ENCODE assay signal across 8 cellular contexts in the genomic region with DNA sequence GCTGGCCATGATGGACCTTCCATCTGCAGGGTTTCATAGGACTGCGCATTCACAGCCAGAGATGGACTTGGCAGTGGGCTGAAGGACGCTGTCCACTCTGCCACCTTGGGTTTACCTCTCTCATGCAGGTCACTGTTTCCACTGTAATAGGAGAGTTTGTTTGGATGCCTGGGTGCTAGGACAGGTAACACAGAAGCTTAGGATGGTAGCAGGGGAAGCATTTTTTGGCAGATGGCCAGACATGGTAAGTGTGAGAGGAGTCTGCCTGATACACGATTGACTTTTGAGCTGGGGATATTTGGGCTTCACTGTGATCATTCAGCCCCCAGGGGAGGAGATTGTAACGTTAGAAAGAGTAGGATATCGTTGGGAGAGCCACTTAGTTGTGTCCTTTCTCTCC. TPM values are rescaled to one million over a fixed set of nuclear protein-coding genes. Genes with fewer than 3 reads are reported as not detected.
DNase-seq lines count a peak whose midpoint lies in the region; ATAC-seq and TF ChIP-seq lines count a peak whose summit lies in the region.

No MANE protein-coding gene starts in this region.

- WGBS in adrenal gland, 4 donors = 38 to 46% (median 44%) methylated on average over 5 of the region's 5 CpGs

- TF ChIP-seq POLR2A in adrenal gland (IDR thresholded peaks at IDR 0.05) = no peak

- H3K9me3 Mint-ChIP-seq in neural progenitor cell = no peaks in the 10 kb centered on the region

- H3K9me3 ChIP-seq in adrenal gland (replicated peaks in 1 of 3) (no peaks in the 10 kb centered on the region), neural progenitor cell (ENCODE audit: low read depth) (no peaks in the 10 kb centered on the region)

- peak overlapping the region; percentile 2 for H3K27ac Mint-ChIP-seq in neural progenitor cell

- H2AFZ ChIP-seq in neural progenitor cell (replicated peaks) = no peak overlapping the region

- H3K4me2 ChIP-seq in neural progenitor cell = no peak overlapping the region

- H3K79me2 ChIP-seq in neural progenitor cell (ENCODE audit: low read depth) = no peaks in the 10 kb centered on the region

- DNase-seq in adrenal gland = peak in 3 of 7 donors; percentile 23 to 60 (median 27)
- DNase-seq in neural progenitor cell (ENCODE audit: low spot score) = no peak
- no peak for DNase-seq in ecto neural progenitor cell (ENCODE audit: low spot score)
- no peak for DNase-seq in MV-4-11 (lab: John Stamatoyannopoulos, UW)

- H3K4me1 ChIP-seq in adrenal gland (replicated peaks in 1 of 2) = peaks cover 22 to 31% of the 10 kb centered on the region in 2 donors
- no peaks in the 10 kb centered on the region for H3K4me1 ChIP-seq in neural progenitor cell

- H4K20me1 ChIP-seq in neural progenitor cell (ENCODE audit: low read depth) = no peaks in the 10 kb centered on the region

- intact Hi-C loops in adrenal gland (cut with DNase I) = no loop called here

- TF ChIP-seq CTCF in adrenal gland (IDR thresholded peaks at IDR 0.05) (no peak), neural progenitor cell (IDR thresholded peaks at IDR 0.05) (no peak)

- H3K9ac ChIP-seq in neural progenitor cell = no peak overlapping the region

- H3K4me3 Mint-ChIP-seq in neural progenitor cell = no peak overlapping the region

- H3K4me3 ChIP-seq in adrenal gland (peak overlapping the region in 2 of 4 donors; percentile 14 to 55), neural progenitor cell (no peak overlapping the region)

- H3K27me3 ChIP-seq in adrenal gland = no peaks in the 10 kb centered on the region
- no peaks in the 10 kb centered on the region for H3K27me3 ChIP-seq in neural progenitor cell

- H3K36me3 Mint-ChIP-seq in neural progenitor cell = peaks cover 11% of the 10 kb centered on the region

- peaks cover 9% of the 10 kb centered on the region for H3K4me1 Mint-ChIP-seq in neural progenitor cell

- H3K36me3 ChIP-seq in adrenal gland (replicated peaks in 1 of 2) (peaks cover 0 to 10% of the 10 kb centered on the region in 2 donors), neural progenitor cell (no peaks in the 10 kb centered on the region)

- H3K27ac ChIP-seq in adrenal gland (peak overlapping the region; percentile 46 to 88 (median 73)), neural progenitor cell (no peak overlapping the region)

- no peaks in the 10 kb centered on the region for H3F3A ChIP-seq in neural progenitor cell (ENCODE audit: low read depth)

- peaks cover 5% of the 10 kb centered on the region for H3K27me3 Mint-ChIP-seq in neural progenitor cell (ENCODE audit: insufficient read depth, low read depth)

- ATAC-seq in GM18511 (IDR thresholded peaks at IDR 0.05; ENCODE audit: unreplicated experiment) (peak; percentile 17), HG03045 (IDR thresholded peaks at IDR 0.05; ENCODE audit: unreplicated experiment) (peak; percentile 1), HG03342 (IDR thresholded peaks at IDR 0.05; ENCODE audit: unreplicated experiment) (no peak), GM19455 (IDR thresholded peaks at IDR 0.05; ENCODE audit: unreplicated experiment) (no peak)

RNA-seq across cellular contexts. Expression of gene PSEN2, which starts 11.8 kb away (rescaled TPM):
- total RNA-seq in adrenal gland = 10 to 100 TPM; 32.7 to 63.5 (median 45.7) TPM
- 10 to 100 TPM; 27.2 to 37.0 (median 28.7) TPM for polyA plus RNA-seq in adrenal gland
- total RNA-seq in neural progenitor cell (ENCODE audit: low replicate concordance) = 11.4 and 18.2 TPM in 2 replicates

RNA-seq across cellular contexts. Expression of gene COQ8A, which starts 57.9 kb away (rescaled TPM):
- total RNA-seq in adrenal gland (100 to 1,000 TPM in 7 of 8 donors, 10 to 100 TPM in 1; 30.1 to 990 (median 609) TPM), neural progenitor cell (ENCODE audit: low replicate concordance) (13.8 and 18.8 TPM in 2 replicates)
- 100 to 1,000 TPM in 2 of 3 donors, 10 to 100 TPM in 1; 33.8 to 453 (median 261) TPM for polyA plus RNA-seq in adrenal gland

Comparison
In these comparisons a context has a peak if more than half of its experiments do, and no peak if none do; other contexts are left out.
1. ATAC-seq: peak in GM18511 (single experiment) and HG03045 (single experiment); none in HG03342 (single experiment) and GM19455 (single experiment).